Comparison of ENCODE assay signal across 1 cellular context in the genomic region with DNA sequence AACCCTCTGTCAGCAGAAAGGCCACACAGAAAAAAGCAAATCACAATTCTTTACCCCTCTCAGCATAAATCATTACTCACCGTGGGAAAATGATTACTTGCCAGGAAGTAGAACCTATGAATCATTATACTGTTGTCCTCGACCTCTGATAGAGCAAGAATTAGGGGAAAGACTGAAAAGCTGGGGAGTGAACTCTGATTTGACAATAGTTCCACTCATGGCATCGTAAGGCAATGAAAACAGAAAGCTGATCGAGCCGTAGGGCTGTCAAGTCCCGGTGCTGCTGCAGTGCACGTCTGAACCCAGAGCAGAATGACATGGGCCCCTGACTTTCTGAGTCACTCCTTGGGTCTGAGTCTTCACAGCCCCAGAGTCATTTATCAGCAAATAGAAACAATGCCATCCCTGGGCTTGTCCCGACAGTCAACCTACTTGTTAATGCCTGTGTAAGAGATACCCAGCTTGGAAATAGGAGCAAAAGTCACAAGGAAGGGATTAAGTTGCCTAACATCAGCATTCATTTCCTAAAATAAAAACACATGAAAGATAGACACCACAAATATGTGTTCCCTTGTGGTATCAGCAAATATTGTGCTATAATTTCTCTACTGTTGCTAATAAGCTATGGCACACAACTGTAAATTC.
TF ChIP-seq lines count a peak whose summit lies in the region.

No MANE protein-coding gene starts in this region.

TF ChIP-seq in liver, 16 proteins besides CTCF, POLR2A, EP300 and RAD21 (continued from another document):
- TF ChIP-seq ZBTB33 (IDR thresholded peaks at IDR 0.05), result no peak
- no peak for TF ChIP-seq HNF4G (IDR thresholded peaks at IDR 0.05)
